In the genomic region with DNA sequence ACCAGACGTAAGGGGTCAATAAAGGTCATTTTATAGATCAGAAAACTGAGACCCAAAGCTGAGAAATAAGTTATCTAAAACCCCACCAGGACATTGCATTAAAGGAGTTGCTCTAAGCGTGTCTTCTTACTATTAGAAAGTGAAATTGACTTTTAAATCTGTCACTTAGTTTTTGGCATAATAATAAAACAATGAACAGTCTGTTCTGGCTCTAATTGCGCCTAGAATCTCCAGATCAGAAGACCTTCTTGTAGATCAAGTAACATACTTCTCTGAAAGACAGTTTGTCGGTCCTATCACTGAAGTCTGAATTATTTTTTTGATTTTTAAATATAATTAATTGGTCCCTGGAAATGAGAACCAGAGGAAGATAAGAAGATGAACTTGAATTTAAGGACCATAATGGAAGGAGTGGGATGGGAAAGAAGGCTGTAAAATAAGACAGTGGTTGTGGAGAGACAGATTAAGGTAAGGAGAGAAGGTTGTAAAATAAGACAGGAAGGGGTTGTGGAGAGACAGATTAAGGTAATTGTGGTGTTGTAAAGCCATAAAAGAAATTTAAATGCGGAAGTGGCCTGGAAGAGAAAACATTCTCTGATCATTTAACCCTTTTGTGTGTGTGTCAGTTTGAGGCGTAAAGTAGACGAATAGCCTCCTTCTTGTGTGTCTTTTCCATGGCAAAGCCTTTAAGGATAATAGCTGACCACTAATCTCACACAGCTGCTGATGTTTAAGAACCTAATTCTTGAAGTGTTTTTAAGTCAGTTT, we compare ENCODE assay signal across 8 cellular contexts. TPM values are rescaled to one million over a fixed set of nuclear protein-coding genes. Genes with fewer than 3 reads are reported as not detected.
A peak's percentile ranks its signal among the peaks of the same experiment; 100 is the strongest.
DNase-seq lines count a peak whose midpoint lies in the region; ATAC-seq, FAIRE-seq and TF ChIP-seq lines count a peak whose summit lies in the region.

No MANE protein-coding gene starts in this region.

- intact Hi-C loops in left colon (cut with DNase I, micrococcal nuclease) = no loop called here
- intact Hi-C loops in lower leg skin (cut with DNase I; ENCODE audit: low total_unique reads) = no loop called here

- peak overlapping the region; percentile 56 for H3K4me3 Mint-ChIP-seq in WTC11

- FAIRE-seq in A549 (lab: Jason Lieb, UNC) = no peak

- no peaks in the 10 kb centered on the region for H3K36me3 ChIP-seq in HUES6 (ENCODE audit: control insufficient read depth, insufficient read depth, low read length)

- 92% methylated on average over 7 of the region's 7 CpGs for WGBS in A549 (ENCODE audit: missing lambda C conversion rate)
- WGBS in lower leg skin, 2 donors = 24 to 30% methylated on average over 7 of the region's 7 CpGs

- no peaks in the 10 kb centered on the region; the same call in 1 of the 2 replicates for H3K27me3 Mint-ChIP-seq in WTC11 (ENCODE audit: low read depth)

- H3K4me1 ChIP-seq in A549 (peaks cover 75% of the 10 kb centered on the region), HUES6 (ENCODE audit: control insufficient read depth, insufficient read depth, low read length) (peaks cover 76% of the 10 kb centered on the region)

- H3K27me3 ChIP-seq in HUES6 (ENCODE audit: control insufficient read depth, insufficient read depth, low read length) = no peaks in the 10 kb centered on the region

- no peak for DNase-seq in A549 (ENCODE audit: low read depth in 1 of 2, low spot score in 1 of 2)
- no peak for DNase-seq in WTC11 (ENCODE audit: low spot score)
- no peak for DNase-seq in left colon
- no peak for DNase-seq in lower leg skin (ENCODE audit: low spot score in 2 of 2)

- no peak for TF ChIP-seq RAD21 in A549 (conservative IDR thresholded peaks at IDR 0.05 in 1 of 2, IDR thresholded peaks at IDR 0.05 in 1 of 2)

- TF ChIP-seq CTCF in A549 (IDR thresholded peaks at IDR 0.05) = no peak
- TF ChIP-seq CTCF in WTC11 (IDR thresholded peaks at IDR 0.05) = no peak
- TF ChIP-seq CTCF in lower leg skin (IDR thresholded peaks at IDR 0.05) = no peak

- H3K9me3 ChIP-seq in A549 (no peaks in the 10 kb centered on the region), HUES6 (ENCODE audit: control insufficient read depth, insufficient read depth, low read depth, low read length) (no peaks in the 10 kb centered on the region)

- peak overlapping the region; percentile 67; the same call in 2 of the 3 replicates for H3K4me2 ChIP-seq in A549

- H3K36me3 Mint-ChIP-seq in WTC11 = no peaks in the 10 kb centered on the region

- ATAC-seq in A549 (no peak), WTC11 (no peak), left colon (peak; percentile 73), GM21515 (IDR thresholded peaks at IDR 0.05; ENCODE audit: unreplicated experiment) (no peak), GM19351 (IDR thresholded peaks at IDR 0.05; ENCODE audit: unreplicated experiment) (no peak), HG03025 (IDR thresholded peaks at IDR 0.05; ENCODE audit: low FRiP score, unreplicated experiment) (no peak)

- no peak for TF ChIP-seq EP300 in A549 (IDR thresholded peaks at IDR 0.05)

- H3K4me3 ChIP-seq in A549 (no peak overlapping the region), HUES6 (ENCODE audit: low read depth, low read length) (no peak overlapping the region; the same call in 1 of the 2 replicates), lower leg skin (ENCODE audit: low read depth, poor library complexity, severe bottlenecking) (no peak overlapping the region)

- no peak for TF ChIP-seq POLR2A in A549 (IDR thresholded peaks at IDR 0.05; ENCODE audit: low read length)
- no peak for TF ChIP-seq POLR2A in lower leg skin (IDR thresholded peaks at IDR 0.05)

- peaks cover 90% of the 10 kb centered on the region for H3K4me1 Mint-ChIP-seq in WTC11

- POLR2A ChIA-PET in A549 (lab: Yijun Ruan, JAX) (no interaction called here), WTC11 (lab: Charles Lee) (no interaction called here)

- H3K27ac ChIP-seq in A549 (peak overlapping the region in 1 of 2 experiments; percentile 42; a peak in 2 of 6 replicates), HUES6 (ENCODE audit: low read depth, low read length) (peak overlapping the region; percentile 7; the same call in 1 of the 2 replicates)

- H3K9ac ChIP-seq in HUES6 (ENCODE audit: low read length) = no peak overlapping the region

- peak overlapping the region; percentile 82 for H3K27ac Mint-ChIP-seq in WTC11

- no peaks in the 10 kb centered on the region for H3K9me3 Mint-ChIP-seq in WTC11

- CTCF ChIA-PET in A549 (lab: Yijun Ruan, JAX) (interaction anchor here (0.6 to 1.5 kb wide), 5 partner anchors 10 to 81 kb away, joined by 3 to 13 read pairs (median 3); no protein-coding TSS in a partner anchor), WTC11 (lab: Charles Lee) (interaction anchor here (8.5 kb wide), 1 partner anchor 58 kb away, joined by 46 read pairs; no protein-coding TSS in a partner anchor)

TF ChIP-seq in A549, 52 proteins besides CTCF, POLR2A, EP300 and RAD21 (continues in another document):
- TF ChIP-seq MAFK (IDR thresholded peaks at IDR 0.05; ENCODE audit: partially characterized antibody) = no peak
- TF ChIP-seq CEBPB (IDR thresholded peaks at IDR 0.05) = no peak
- no peak for TF ChIP-seq KDM5A (IDR thresholded peaks at IDR 0.05)
- TF ChIP-seq NR3C1 (IDR thresholded peaks at IDR 0.05) = no peak
- no peak for TF ChIP-seq HOXB13 (CRISPR knock-in tag; IDR thresholded peaks at IDR 0.05; ENCODE audit: low read depth)
- TF ChIP-seq, protein P1, sequence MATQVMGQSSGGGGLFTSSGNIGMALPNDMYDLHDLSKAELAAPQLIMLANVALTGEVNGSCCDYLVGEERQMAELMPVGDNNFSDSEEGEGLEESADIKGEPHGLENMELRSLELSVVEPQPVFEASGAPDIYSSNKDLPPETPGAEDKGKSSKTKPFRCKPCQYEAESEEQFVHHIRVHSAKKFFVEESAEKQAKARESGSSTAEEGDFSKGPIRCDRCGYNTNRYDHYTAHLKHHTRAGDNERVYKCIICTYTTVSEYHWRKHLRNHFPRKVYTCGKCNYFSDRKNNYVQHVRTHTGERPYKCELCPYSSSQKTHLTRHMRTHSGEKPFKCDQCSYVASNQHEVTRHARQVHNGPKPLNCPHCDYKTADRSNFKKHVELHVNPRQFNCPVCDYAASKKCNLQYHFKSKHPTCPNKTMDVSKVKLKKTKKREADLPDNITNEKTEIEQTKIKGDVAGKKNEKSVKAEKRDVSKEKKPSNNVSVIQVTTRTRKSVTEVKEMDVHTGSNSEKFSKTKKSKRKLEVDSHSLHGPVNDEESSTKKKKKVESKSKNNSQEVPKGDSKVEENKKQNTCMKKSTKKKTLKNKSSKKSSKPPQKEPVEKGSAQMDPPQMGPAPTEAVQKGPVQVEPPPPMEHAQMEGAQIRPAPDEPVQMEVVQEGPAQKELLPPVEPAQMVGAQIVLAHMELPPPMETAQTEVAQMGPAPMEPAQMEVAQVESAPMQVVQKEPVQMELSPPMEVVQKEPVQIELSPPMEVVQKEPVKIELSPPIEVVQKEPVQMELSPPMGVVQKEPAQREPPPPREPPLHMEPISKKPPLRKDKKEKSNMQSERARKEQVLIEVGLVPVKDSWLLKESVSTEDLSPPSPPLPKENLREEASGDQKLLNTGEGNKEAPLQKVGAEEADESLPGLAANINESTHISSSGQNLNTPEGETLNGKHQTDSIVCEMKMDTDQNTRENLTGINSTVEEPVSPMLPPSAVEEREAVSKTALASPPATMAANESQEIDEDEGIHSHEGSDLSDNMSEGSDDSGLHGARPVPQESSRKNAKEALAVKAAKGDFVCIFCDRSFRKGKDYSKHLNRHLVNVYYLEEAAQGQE (IDR thresholded peaks at IDR 0.05) = no peak
- no peak for TF ChIP-seq JUN (IDR thresholded peaks at IDR 0.05)
- TF ChIP-seq HEYL (CRISPR knock-in tag; IDR thresholded peaks at IDR 0.05) = no peak
- no peak for TF ChIP-seq CHD2 (IDR thresholded peaks at IDR 0.05; ENCODE audit: low read length, partially characterized antibody)

TF ChIP-seq in WTC11, 78 proteins besides CTCF, POLR2A, EP300 and RAD21 (continues in another document):
- TF ChIP-seq GABPB1 (CRISPR knock-in tag; IDR thresholded peaks at IDR 0.05) = no peak
- no peak for TF ChIP-seq NFATC4 (CRISPR knock-in tag; IDR thresholded peaks at IDR 0.05)
- TF ChIP-seq, protein P2, sequence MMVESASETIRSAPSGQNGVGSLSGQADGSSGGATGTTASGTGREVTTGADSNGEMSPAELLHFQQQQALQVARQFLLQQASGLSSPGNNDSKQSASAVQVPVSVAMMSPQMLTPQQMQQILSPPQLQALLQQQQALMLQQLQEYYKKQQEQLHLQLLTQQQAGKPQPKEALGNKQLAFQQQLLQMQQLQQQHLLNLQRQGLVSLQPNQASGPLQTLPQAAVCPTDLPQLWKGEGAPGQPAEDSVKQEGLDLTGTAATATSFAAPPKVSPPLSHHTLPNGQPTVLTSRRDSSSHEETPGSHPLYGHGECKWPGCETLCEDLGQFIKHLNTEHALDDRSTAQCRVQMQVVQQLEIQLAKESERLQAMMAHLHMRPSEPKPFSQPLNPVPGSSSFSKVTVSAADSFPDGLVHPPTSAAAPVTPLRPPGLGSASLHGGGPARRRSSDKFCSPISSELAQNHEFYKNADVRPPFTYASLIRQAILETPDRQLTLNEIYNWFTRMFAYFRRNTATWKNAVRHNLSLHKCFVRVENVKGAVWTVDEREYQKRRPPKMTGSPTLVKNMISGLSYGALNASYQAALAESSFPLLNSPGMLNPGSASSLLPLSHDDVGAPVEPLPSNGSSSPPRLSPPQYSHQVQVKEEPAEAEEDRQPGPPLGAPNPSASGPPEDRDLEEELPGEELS (CRISPR knock-in tag; IDR thresholded peaks at IDR 0.05) = no peak
- TF ChIP-seq GTF2I (CRISPR knock-in tag; conservative IDR thresholded peaks at IDR 0.05) = no peak

RNA-seq across cellular contexts. Expression of gene TOP1, which starts 20.0 kb away (rescaled TPM):
- polyA plus RNA-seq in A549 (2011; rRNA removed) (20.8 and 28.3 TPM in 2 replicates), A549 (2017; fragmentation: RNase III; extraction: RNeasy Plus Mini Kit Qiagen cat#74134 plus additional on column Dnase treatment) (68.0 to 73.7 TPM (median 70.6 TPM) in 3 replicates)
- 6.5 and 6.9 TPM in 2 replicates for polyA plus RNA-seq in A549 (2012; cell fraction: cytosol; rRNA removed)
- polyA plus RNA-seq in A549 (2012; cell fraction: nucleus; rRNA removed) = 7.5 and 10.8 TPM in 2 replicates
- 13.2 and 15.6 TPM in 2 replicates for polyA minus RNA-seq in A549 (2011; rRNA and poly(A)+ RNA removed)
- total RNA-seq in WTC11 (2021) (77.7 to 81.8 TPM (median 80.0 TPM) in 3 replicates), left colon (10 to 100 TPM; 64.3 to 65.7 TPM), lower leg skin (10 to 100 TPM; 29.8 to 37.1 (median 31.9) TPM)
